8 cellular contexts compared by ENCODE assay signal in the genomic region with DNA sequence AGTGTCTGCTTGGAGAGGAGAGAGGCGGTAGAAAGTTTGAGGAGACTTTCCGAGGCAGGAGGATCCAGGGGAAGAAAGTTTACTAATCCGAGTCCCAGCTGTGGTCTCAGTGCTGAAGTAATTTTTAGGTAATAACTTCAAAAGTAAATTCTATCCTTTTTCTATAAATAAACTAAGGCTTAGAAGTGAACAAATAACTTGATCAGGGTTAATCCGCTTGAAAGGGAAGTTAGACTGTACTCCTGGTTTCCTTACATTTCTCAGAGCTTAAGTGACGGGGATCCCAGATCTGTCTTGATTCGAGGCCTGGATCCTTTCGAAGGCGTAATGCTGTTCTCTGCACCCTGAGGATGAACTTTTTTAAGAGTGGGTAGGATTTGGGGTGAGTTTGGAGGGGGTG. TPM values are rescaled to one million over a fixed set of nuclear protein-coding genes. Genes with fewer than 3 reads are reported as not detected.
DNase-seq lines count a peak whose midpoint lies in the region; ATAC-seq and TF ChIP-seq lines count a peak whose summit lies in the region.

No MANE protein-coding gene starts in this region.

- no TSS peak for BruUV-seq in Calu3 (replicated peaks; lab: Mats Ljungman, UMichigan)

- H3K36me3 Mint-ChIP-seq in Calu3 (ENCODE audit: insufficient read depth, unreplicated experiment) (peaks cover 33% of the 10 kb centered on the region), endodermal cell (ENCODE audit: low read depth) (peaks cover 37% of the 10 kb centered on the region), osteocyte (ENCODE audit: unreplicated experiment) (peaks cover 9% of the 10 kb centered on the region)

- peak overlapping the region; percentile 77 for H3K4me3 Mint-ChIP-seq in Calu3 (ENCODE audit: low read depth, unreplicated experiment)
- H3K4me3 Mint-ChIP-seq in endodermal cell: peak overlapping the region; percentile 73
- H3K4me3 Mint-ChIP-seq in osteocyte (ENCODE audit: unreplicated experiment): peak overlapping the region; percentile 95

- H3K27ac ChIP-seq in OCI-LY1 (ENCODE audit: low read depth, low read length, poor library complexity, severe bottlenecking): no peak overlapping the region
- H3K27ac ChIP-seq in endodermal cell (ENCODE audit: low read depth, low read length): no peak overlapping the region

- H3K9me3 ChIP-seq in OCI-LY1 (ENCODE audit: low read length): no peaks in the 10 kb centered on the region
- no peaks in the 10 kb centered on the region for H3K9me3 ChIP-seq in endodermal cell (ENCODE audit: control insufficient read depth, low read length)

- no peak overlapping the region for H2AFZ ChIP-seq in OCI-LY1 (ENCODE audit: low read length)

- H3K36me3 ChIP-seq in OCI-LY1 (ENCODE audit: insufficient read depth, low read length): peaks cover 31% of the 10 kb centered on the region
- peaks cover 40% of the 10 kb centered on the region for H3K36me3 ChIP-seq in endodermal cell (ENCODE audit: control insufficient read depth, insufficient read depth, low read length)

- H3K27me3 ChIP-seq in OCI-LY1 (ENCODE audit: insufficient read depth, low read length) (no peaks in the 10 kb centered on the region), endodermal cell (ENCODE audit: control insufficient read depth, insufficient read depth, low read length, poor library complexity, severe bottlenecking) (no peaks in the 10 kb centered on the region)

- H3K4me2 ChIP-seq in OCI-LY1 (ENCODE audit: low read length): peak overlapping the region; percentile 98

- TF ChIP-seq CTCF in Calu3 (IDR thresholded peaks at IDR 0.05; ENCODE audit: unreplicated experiment): no peak
- TF ChIP-seq CTCF in OCI-LY1 (IDR thresholded peaks at IDR 0.05; ENCODE audit: low read length): no peak
- no peak for TF ChIP-seq CTCF in endodermal cell (conservative IDR thresholded peaks at IDR 0.05)
- no peak for TF ChIP-seq CTCF in osteocyte (IDR thresholded peaks at IDR 0.05)

- peaks cover 36% of the 10 kb centered on the region for H3K4me1 ChIP-seq in OCI-LY1 (ENCODE audit: insufficient read depth, low read length, severe bottlenecking)
- no peaks in the 10 kb centered on the region for H3K4me1 ChIP-seq in endodermal cell (ENCODE audit: control insufficient read depth, insufficient read depth, low read length)

- H3K79me2 ChIP-seq in OCI-LY1 (ENCODE audit: insufficient read depth, low read length): peaks cover 35% of the 10 kb centered on the region

- H3K27me3 Mint-ChIP-seq in Calu3 (ENCODE audit: unreplicated experiment) (no peaks in the 10 kb centered on the region), endodermal cell (ENCODE audit: insufficient read depth) (no peaks in the 10 kb centered on the region), osteocyte (ENCODE audit: unreplicated experiment) (peaks cover 2% of the 10 kb centered on the region)

- H3K9me2 ChIP-seq in OCI-LY1 (ENCODE audit: low read depth, low read length): no peaks in the 10 kb centered on the region

- H3K4me1 Mint-ChIP-seq in Calu3 (ENCODE audit: low read depth, unreplicated experiment): peaks cover 28% of the 10 kb centered on the region
- H3K4me1 Mint-ChIP-seq in endodermal cell: peaks cover 20% of the 10 kb centered on the region
- H3K4me1 Mint-ChIP-seq in osteocyte (ENCODE audit: unreplicated experiment): peaks cover 46% of the 10 kb centered on the region

- H3K9me3 Mint-ChIP-seq in Calu3 (ENCODE audit: low read depth, unreplicated experiment): no peaks in the 10 kb centered on the region
- H3K9me3 Mint-ChIP-seq in endodermal cell: no peaks in the 10 kb centered on the region
- H3K9me3 Mint-ChIP-seq in osteocyte (ENCODE audit: unreplicated experiment): no peaks in the 10 kb centered on the region

- CTCF ChIA-PET in Calu3 (lab: Charles Lee): interaction anchor here (0.5 kb wide), 1 partner anchor 48 kb away, joined by 3 read pairs; no protein-coding TSS in a partner anchor

- no peak for ATAC-seq in GM18870 (IDR thresholded peaks at IDR 0.05; ENCODE audit: unreplicated experiment)

- WGBS in endodermal cell (ENCODE audit: insufficient coverage in 1 of 2, insufficient read length in 1 of 2), 2 experiments: 80 to 84% methylated on average over 3 to 8 of the region's 8 CpGs

- intact Hi-C loops in Calu3 (cut with micrococcal nuclease; ENCODE audit: unreplicated experiment): loop anchor here (10.0 kb wide), 1 partner anchor 71 kb away; no protein-coding TSS in a partner anchor

- DNase-seq in Calu3: no peak
- no peak for DNase-seq in endodermal cell
- no peak for DNase-seq in osteocyte (ENCODE audit: extremely low spot score, unreplicated experiment)
- no peak for DNase-seq in kidney tubule cell (ENCODE audit: low spot score)
- no peak for DNase-seq in islet precursor cell
- DNase-seq in NCI-H2081 (lab: John Stamatoyannopoulos, UW): no peak

- H4K20me1 ChIP-seq in OCI-LY1 (ENCODE audit: insufficient read depth, low read length): no peaks in the 10 kb centered on the region

- peak overlapping the region; percentile 27 for H3K27ac Mint-ChIP-seq in Calu3 (ENCODE audit: unreplicated experiment)
- H3K27ac Mint-ChIP-seq in endodermal cell: no peak overlapping the region
- H3K27ac Mint-ChIP-seq in osteocyte (ENCODE audit: unreplicated experiment): peak overlapping the region; percentile 91

- H3K9ac ChIP-seq in OCI-LY1 (ENCODE audit: low read length) (peak overlapping the region; percentile 77), endodermal cell (ENCODE audit: extremely low read depth, low read length, poor library complexity, severe bottlenecking) (peak overlapping the region; percentile 99)

- peak overlapping the region; percentile 96 for H3K4me3 ChIP-seq in OCI-LY1 (ENCODE audit: low read depth, low read length, poor library complexity, severe bottlenecking)
- peak overlapping the region; percentile 97 for H3K4me3 ChIP-seq in endodermal cell (ENCODE audit: low read length)

- no peaks in the 10 kb centered on the region for H3F3A ChIP-seq in OCI-LY1 (ENCODE audit: insufficient read depth, low read length)

RNA-seq across cellular contexts. Expression of a gene that starts 2.6 kb away (rescaled TPM):
- total RNA-seq in Calu3 (2022): 16.5 and 20.1 TPM in 2 replicates
- 10 to 100 TPM; 44.0 to 46.3 TPM for total RNA-seq in endodermal cell
- polyA plus RNA-seq in endodermal cell (2013, experiment 1 of 2): 17.3 TPM
- polyA plus RNA-seq in endodermal cell (2013, experiment 2 of 2): 16.2 TPM
- 15.6 and 16.3 TPM in 2 replicates for total RNA-seq in osteocyte
